Comparison of ENCODE assay signal across 8 cellular contexts in genomic region chr20:62972270-62973032, GRCh38. TPM values are rescaled to one million over a fixed set of nuclear protein-coding genes. Genes with fewer than 3 reads are reported as not detected.
DNase-seq lines count a peak whose midpoint lies in the region; ATAC-seq, FAIRE-seq and TF ChIP-seq lines count a peak whose summit lies in the region.

No MANE protein-coding gene starts in this region.

- H3K27me3 ChIP-seq in GM06990 (replicated peaks; ENCODE audit: control insufficient read depth, insufficient read depth, low read length) (no peaks in the 10 kb centered on the region), bronchial epithelial cell (ENCODE audit: control insufficient read depth, insufficient read depth, low read length) (peaks cover 31% of the 10 kb centered on the region)

- no peaks in the 10 kb centered on the region for H3K36me3 ChIP-seq in GM06990 (ENCODE audit: control insufficient read depth, insufficient read depth, low read length)
- H3K36me3 ChIP-seq in bronchial epithelial cell (ENCODE audit: control insufficient read depth, insufficient read depth, low read length), result no peaks in the 10 kb centered on the region

- no peaks in the 10 kb centered on the region for H3K9me3 Mint-ChIP-seq in activated B cell treated with CpG ODN at 0.5 μM for 24 hours

- H3K27ac Mint-ChIP-seq in activated B cell treated with CpG ODN at 0.5 μM for 24 hours, result peak overlapping the region; percentile 24

- POLR2A ChIA-PET in activated B cell treated with CpG ODN at 0.5 μM for 24 hours (lab: Charles Lee), result interaction anchor here (0.6 to 1.3 kb wide), 8 partner anchors 8 to 208 kb away, joined by 3 to 9 read pairs (median 3); partner anchors contain the start of gene GID8

- H3K27me3 Mint-ChIP-seq in activated B cell treated with CpG ODN at 0.5 μM for 24 hours, result peaks cover 24% of the 10 kb centered on the region

- peak overlapping the region; percentile 82 for H3K4me3 Mint-ChIP-seq in activated B cell treated with CpG ODN at 0.5 μM for 24 hours

- H3K4me1 Mint-ChIP-seq in activated B cell treated with CpG ODN at 0.5 μM for 24 hours, result peaks cover 22% of the 10 kb centered on the region

- H3K36me3 Mint-ChIP-seq in activated B cell treated with CpG ODN at 0.5 μM for 24 hours (ENCODE audit: low read depth), result peaks cover 2% of the 10 kb centered on the region

- intact Hi-C loops in activated B cell treated with CpG ODN at 0.5 μM for 24 hours (cut with micrococcal nuclease), result loop anchor here (1.0 to 2.0 kb wide), 6 partner anchors 34 to 207 kb away; partner anchors contain the start of gene GID8

- CTCF ChIA-PET in activated B cell treated with CpG ODN at 0.5 μM for 24 hours (lab: Charles Lee), result interaction anchor here (0.6 to 1.3 kb wide), 21 partner anchors 10 to 208 kb away, joined by 3 to 14 read pairs (median 4); partner anchors contain the start of gene BHLHE23

- H3K4me3 ChIP-seq in GM06990 (replicated peaks; ENCODE audit: low read depth, low read length) (peak overlapping the region; percentile 37), bronchial epithelial cell (ENCODE audit: low read depth, low read length) (no peak overlapping the region)

- DNase-seq in GM06990 (ENCODE audit: extremely low read depth, insufficient read length) (peak; percentile 87), NCI-H2196 treated with DMSO at 0.1 percent for 48 hours (lab: John Stamatoyannopoulos, UW; ENCODE audit: unreplicated experiment) (peak; percentile 50), activated B cell treated with CpG ODN at 0.5 μM for 24 hours (peak; percentile 82), bronchial epithelial cell (ENCODE audit: low read depth) (peak; percentile 56), inferior parietal cortex (ENCODE audit: extremely low spot score) (peak; percentile 74)
- peak; percentile 81 to 88 (median 83) for DNase-seq in stimulated activated CD4-positive, alpha-beta T cell treated with anti-CD3 and anti-CD28 coated beads, Interleukin-12 subunit alpha, Interleukin-12 subunit beta, amount 100 ng/mL, for 48 hours (ENCODE audit: low read depth in 2 of 3, low spot score in 1 of 3)

- FAIRE-seq in bronchial epithelial cell (lab: Jason Lieb, UNC), result no peak

- TF ChIP-seq CTCF in GM06990 (IDR thresholded peaks at IDR 0.05; ENCODE audit: insufficient read depth, low read length, poor library complexity, severe bottlenecking) (peak; percentile 96), activated B cell treated with CpG ODN at 0.5 μM for 24 hours (IDR thresholded peaks at IDR 0.05) (no peak), bronchial epithelial cell (IDR thresholded peaks at IDR 0.05; ENCODE audit: insufficient read depth, low read length, severe bottlenecking) (peak; percentile 96)

- ATAC-seq in HG02870 (IDR thresholded peaks at IDR 0.05; ENCODE audit: unreplicated experiment), result peak; percentile 67
- ATAC-seq in activated B cell treated with CpG ODN at 0.5 μM for 24 hours (ENCODE audit: low read depth), result peak; percentile 99
- ATAC-seq in HG03378 (IDR thresholded peaks at IDR 0.05; ENCODE audit: unreplicated experiment), result no peak

RNA-seq across cellular contexts. Expression of gene SLC17A9, which starts 19.9 kb away (rescaled TPM):
- total RNA-seq in activated B cell treated with CpG ODN at 0.5 μM for 24 hours (45.0 and 47.6 TPM in 2 replicates), bronchial epithelial cell (0.13 and 0.53 TPM in 2 replicates)

RNA-seq across cellular contexts. Expression of gene BHLHE23, which starts 34.3 kb away (rescaled TPM):
- total RNA-seq in activated B cell treated with CpG ODN at 0.5 μM for 24 hours, result not detected in 2 replicates
- not detected in 2 replicates for total RNA-seq in bronchial epithelial cell

RNA-seq across cellular contexts. Expression of gene GID8, which starts 34.5 kb away (rescaled TPM):
- 40.9 and 43.1 TPM in 2 replicates for total RNA-seq in activated B cell treated with CpG ODN at 0.5 μM for 24 hours
- total RNA-seq in bronchial epithelial cell, result 69.2 and 71.2 TPM in 2 replicates

RNA-seq across cellular contexts. Expression of gene DIDO1, which starts 46.1 kb away (rescaled TPM):
- total RNA-seq in activated B cell treated with CpG ODN at 0.5 μM for 24 hours (79.2 and 89.1 TPM in 2 replicates), bronchial epithelial cell (26.9 and 31.6 TPM in 2 replicates)

Comparison
In these comparisons a context has a peak if more than half of its experiments do, and no peak if none do; other contexts are left out.
1. RNA of gene SLC17A9, which starts 19.9 kb away (total RNA-seq): 45.0 to 47.6 TPM in activated B cell treated with CpG ODN at 0.5 μM for 24 hours; 0.13 to 0.53 TPM in bronchial epithelial cell; every median in the first group is over 10 times any median in the second.
2. Peak in every context shown above with its lines, with median percentiles within 50 percentile points of each other: DNase-seq.